Comparison of ENCODE assay signal across 8 cellular contexts in genomic region chr6:2542858-2543218, GRCh38.
DNase-seq lines count a peak whose midpoint lies in the region; ATAC-seq, FAIRE-seq and TF ChIP-seq lines count a peak whose summit lies in the region.

No MANE protein-coding gene starts in this region.

- H3K27ac Mint-ChIP-seq in activated T-cell treated with anti-CD3 and anti-CD28 coated beads, Interleukin-2, amount 50 U/mL, for 24 hours = no peak overlapping the region

- H3K27me3 Mint-ChIP-seq in activated T-cell treated with anti-CD3 and anti-CD28 coated beads, Interleukin-2, amount 50 U/mL, for 24 hours = peaks cover 85% of the 10 kb centered on the region

- H3K4me3 ChIP-seq in bronchial epithelial cell (ENCODE audit: low read depth, low read length) = no peak overlapping the region

- H3K36me3 ChIP-seq in bronchial epithelial cell (ENCODE audit: control insufficient read depth, insufficient read depth, low read length) = no peaks in the 10 kb centered on the region

- H3K36me3 Mint-ChIP-seq in activated T-cell treated with anti-CD3 and anti-CD28 coated beads, Interleukin-2, amount 50 U/mL, for 24 hours (ENCODE audit: low read depth) = no peaks in the 10 kb centered on the region

- no peak overlapping the region for H3K4me3 Mint-ChIP-seq in activated T-cell treated with anti-CD3 and anti-CD28 coated beads, Interleukin-2, amount 50 U/mL, for 24 hours

- H3K4me1 Mint-ChIP-seq in activated T-cell treated with anti-CD3 and anti-CD28 coated beads, Interleukin-2, amount 50 U/mL, for 24 hours (ENCODE audit: low read depth) = peaks cover 22% of the 10 kb centered on the region

- no peaks in the 10 kb centered on the region for H3K27me3 ChIP-seq in bronchial epithelial cell (ENCODE audit: control insufficient read depth, insufficient read depth, low read length)

- H3K9me3 Mint-ChIP-seq in activated T-cell treated with anti-CD3 and anti-CD28 coated beads, Interleukin-2, amount 50 U/mL, for 24 hours = no peaks in the 10 kb centered on the region

- peak; percentile 29 to 39 for DNase-seq in activated T-cell treated with anti-CD3 and anti-CD28 coated beads, Interleukin-2, amount 50 U/mL, for 48 hours
- DNase-seq in activated T-cell treated with anti-CD3 and anti-CD28 coated beads, Interleukin-2, amount 50 U/mL, for 24 hours = no peak
- DNase-seq in NK-92 (lab: John Stamatoyannopoulos, UW; ENCODE audit: unreplicated experiment) = peak; percentile 14
- DNase-seq in bronchial epithelial cell (ENCODE audit: low read depth) = peak; percentile 95
- peak; percentile 2 to 21 for DNase-seq in stimulated activated CD4-positive, alpha-beta T cell treated with anti-CD3 and anti-CD28 coated beads, Interleukin-15, amount 100 ng/mL, for 48 hours (ENCODE audit: low read depth in 2 of 2)
- no peak for DNase-seq in G401 (ENCODE audit: low spot score)
- DNase-seq in AG20443 (ENCODE audit: low spot score) = no peak

- in situ Hi-C loops in G401 (cut with HindIII; ENCODE audit: low sequenced_read_pairs) = no loop called here

- TF ChIP-seq CTCF in bronchial epithelial cell (IDR thresholded peaks at IDR 0.05; ENCODE audit: insufficient read depth, low read length, severe bottlenecking) = no peak

- ATAC-seq in HG02852 (IDR thresholded peaks at IDR 0.05; ENCODE audit: unreplicated experiment) = peak; percentile 90

- FAIRE-seq in bronchial epithelial cell (lab: Jason Lieb, UNC) = peak; percentile 91

Comparison
In these comparisons a context has a peak if more than half of its experiments do, and no peak if none do; other contexts are left out.
1. DNase-seq: peak in activated T-cell treated with anti-CD3 and anti-CD28 coated beads, Interleukin-2, amount 50 U/mL, for 48 hours (2 of 2), NK-92 (single experiment), bronchial epithelial cell (single experiment) and stimulated activated CD4-positive, alpha-beta T cell treated with anti-CD3 and anti-CD28 coated beads, Interleukin-15, amount 100 ng/mL, for 48 hours (2 of 2); none in activated T-cell treated with anti-CD3 and anti-CD28 coated beads, Interleukin-2, amount 50 U/mL, for 24 hours (single experiment), G401 (single experiment) and AG20443 (single experiment).